8 cellular contexts compared by ENCODE assay signal in genomic region chr19:42323852-42324654, GRCh38. TPM values are rescaled to one million over a fixed set of nuclear protein-coding genes. Genes with fewer than 3 reads are reported as not detected.
DNase-seq lines count a peak whose midpoint lies in the region; ATAC-seq, FAIRE-seq and TF ChIP-seq lines count a peak whose summit lies in the region.

No MANE protein-coding gene starts in this region.

- CTCF ChIA-PET in endothelial cell of umbilical vein (lab: Charles Lee), result interaction anchor here (0.9 to 2.0 kb wide), 5 partner anchors 10 to 79 kb away, joined by 4 to 7 read pairs (median 5); no protein-coding TSS in a partner anchor

- DNase-seq in RPMI8226, result peak; percentile 35
- DNase-seq in endothelial cell of umbilical vein (ENCODE audit: low read depth, low spot score), result no peak
- no peak for DNase-seq in sigmoid colon
- no peak for DNase-seq in LoVo (ENCODE audit: low spot score)
- DNase-seq in lower leg skin (ENCODE audit: low spot score in 2 of 2), result no peak
- no peak for DNase-seq in SHP77 (lab: John Stamatoyannopoulos, UW)

- H3K27ac ChIP-seq in endothelial cell of umbilical vein (ENCODE audit: insufficient read depth, low read depth, low read length) (no peak overlapping the region), sigmoid colon (no peak overlapping the region)

- no peak for TF ChIP-seq POLR2A in endothelial cell of umbilical vein (IDR thresholded peaks at IDR 0.05; ENCODE audit: low read depth, low read length)
- TF ChIP-seq POLR2A in sigmoid colon (IDR thresholded peaks at IDR 0.05), result no peak
- TF ChIP-seq POLR2A in lower leg skin (IDR thresholded peaks at IDR 0.05), result no peak

- POLR2A ChIA-PET in endothelial cell of umbilical vein (lab: Charles Lee), result no interaction called here

- peak overlapping the region in 1 of 3 experiments; percentile 6 for H3K4me3 ChIP-seq in endothelial cell of umbilical vein (replicated peaks in 1 of 3; ENCODE audit: insufficient read depth in 1 of 3, low read depth in 1 of 3, low read length in 3 of 3)
- H3K4me3 ChIP-seq in sigmoid colon, result peak overlapping the region; percentile 0 to 94 (median 70)
- H3K4me3 ChIP-seq in lower leg skin (ENCODE audit: low read depth, poor library complexity, severe bottlenecking), result no peak overlapping the region

- H3K9ac ChIP-seq in endothelial cell of umbilical vein (replicated peaks; ENCODE audit: extremely low read depth, insufficient read depth, low read length), result no peak overlapping the region

- TF ChIP-seq EP300 in sigmoid colon (IDR thresholded peaks at IDR 0.05), result no peak

- H3K79me2 ChIP-seq in endothelial cell of umbilical vein (ENCODE audit: control insufficient read depth, insufficient read depth, low read length), result peaks cover 3% of the 10 kb centered on the region

- no peak overlapping the region for H3K4me2 ChIP-seq in endothelial cell of umbilical vein (ENCODE audit: insufficient read depth, low read length)

- TF ChIP-seq CTCF in GM12874 (IDR thresholded peaks at IDR 0.05; ENCODE audit: insufficient read depth, low read depth, low read length) (peak; percentile 36), endothelial cell of umbilical vein (IDR thresholded peaks at IDR 0.05; ENCODE audit: extremely low read depth in 1 of 2, insufficient read depth in 1 of 2, low read depth in 1 of 2, low read length in 2 of 2) (peak in 1 of 2 donors; percentile 10), sigmoid colon (IDR thresholded peaks at IDR 0.05) (no peak), lower leg skin (IDR thresholded peaks at IDR 0.05) (no peak)

- intact Hi-C loops in endothelial cell of umbilical vein (cut with micrococcal nuclease), result no loop called here
- intact Hi-C loops in sigmoid colon (cut with DNase I), result no loop called here
- intact Hi-C loops in lower leg skin (cut with DNase I; ENCODE audit: low total_unique reads), result no loop called here

- dilution Hi-C loops in endothelial cell of umbilical vein (cut with MboI; ENCODE audit: extremely low pct_ligation_motif_present, low sequenced_read_pairs), result no loop called here

- no peak for ATAC-seq in HG02938 (IDR thresholded peaks at IDR 0.05; ENCODE audit: unreplicated experiment)

- no TSS peak for BruUV-seq in endothelial cell of umbilical vein (replicated peaks; lab: Mats Ljungman, UMichigan)

- H3K9me1 ChIP-seq in endothelial cell of umbilical vein (replicated peaks; ENCODE audit: control insufficient read depth, extremely low read depth, insufficient read depth, low read length), result no peaks in the 10 kb centered on the region

- WGBS in sigmoid colon, 2 donors, result 4 to 6% methylated on average over 92 of the region's 92 CpGs
- WGBS in lower leg skin, 2 donors, result 9 to 15% methylated on average over 18 to 56 of the region's 92 CpGs

- H4K20me1 ChIP-seq in endothelial cell of umbilical vein (replicated peaks; ENCODE audit: control insufficient read depth, extremely low read depth, insufficient read depth, low read length), result no peaks in the 10 kb centered on the region

- no peaks in the 10 kb centered on the region for H3K36me3 ChIP-seq in endothelial cell of umbilical vein (ENCODE audit: control insufficient read depth in 2 of 2, extremely low read depth in 1 of 2, insufficient read depth in 2 of 2, low read length in 2 of 2)
- H3K36me3 ChIP-seq in sigmoid colon, result no peaks in the 10 kb centered on the region

- H3K4me1 ChIP-seq in endothelial cell of umbilical vein (ENCODE audit: control insufficient read depth, extremely low read depth, insufficient read depth, low read length) (peaks cover 8% of the 10 kb centered on the region), sigmoid colon (peaks cover 0 to 40% (median 37%) of the 10 kb centered on the region in 4 donors)

- no peak for FAIRE-seq in endothelial cell of umbilical vein (lab: Jason Lieb, UNC)

- H3K27me3 ChIP-seq in endothelial cell of umbilical vein (ENCODE audit: control insufficient read depth in 2 of 2, insufficient read depth in 2 of 2, low read length in 2 of 2), result peaks cover 19 to 27% of the 10 kb centered on the region in 2 experiments
- H3K27me3 ChIP-seq in sigmoid colon, result peaks cover 17 to 29% (median 18%) of the 10 kb centered on the region in 3 donors

- no peak overlapping the region for H2AFZ ChIP-seq in endothelial cell of umbilical vein (ENCODE audit: low read depth, low read length)

- H3K9me3 ChIP-seq in endothelial cell of umbilical vein (replicated peaks; ENCODE audit: control insufficient read depth, insufficient read depth, low read length) (no peaks in the 10 kb centered on the region), sigmoid colon (no peaks in the 10 kb centered on the region)

TF ChIP-seq in endothelial cell of umbilical vein, 7 proteins besides CTCF, POLR2A, EP300 and RAD21:
- no peak for TF ChIP-seq MAX (IDR thresholded peaks at IDR 0.05; ENCODE audit: insufficient read depth, insufficient read length)
- TF ChIP-seq EZH2 (IDR thresholded peaks at IDR 0.05; ENCODE audit: borderline replicate concordance, low read depth, low read length, severe bottlenecking), result peak; percentile 99

RNA-seq across cellular contexts. Expression of gene MEGF8, which starts 1.4 kb away (rescaled TPM):
- 34.3 and 39.6 TPM in 2 replicates for total RNA-seq in endothelial cell of umbilical vein
- polyA plus RNA-seq in endothelial cell of umbilical vein, result 20.6 and 25.2 TPM in 2 replicates
- 14.5 and 18.2 TPM in 2 replicates for polyA plus RNA-seq in endothelial cell of umbilical vein (2011; cell fraction: cytosol; rRNA removed)
- polyA plus RNA-seq in endothelial cell of umbilical vein (2011; cell fraction: nucleus; rRNA removed), result 21.2 and 22.3 TPM in 2 replicates
- 22.3 and 35.1 TPM in 2 replicates for polyA plus RNA-seq in endothelial cell of umbilical vein (2012)
- 27.7 and 28.4 TPM in 2 replicates for polyA minus RNA-seq in endothelial cell of umbilical vein
- 0.92 TPM for polyA minus RNA-seq in endothelial cell of umbilical vein (2011; cell fraction: cytosol; rRNA and poly(A)+ RNA removed)
- 13.8 and 24.7 TPM in 2 replicates for polyA minus RNA-seq in endothelial cell of umbilical vein (2011; cell fraction: nucleus; rRNA and poly(A)+ RNA removed)
- total RNA-seq in sigmoid colon, result 10 to 100 TPM in 2 of 4 donors, 1 to 10 TPM in 2; 5.4 to 21.6 (median 9.3) TPM
- 10 to 100 TPM in 1 of 3 donors, 1 to 10 TPM in 2; 1.8 to 13.9 (median 2.3) TPM for polyA plus RNA-seq in sigmoid colon
- 10 to 100 TPM in 3 of 4 donors, 1 to 10 TPM in 1; 6.1 to 14.1 (median 12.0) TPM for total RNA-seq in lower leg skin

RNA-seq across cellular contexts. Expression of gene TMEM145, which starts 10.9 kb away (rescaled TPM):
- total RNA-seq in endothelial cell of umbilical vein, result not detected in 2 replicates
- 0.24 TPM in 1 of 2 replicates, not detected in the other for polyA plus RNA-seq in endothelial cell of umbilical vein
- not detected in 2 replicates for polyA plus RNA-seq in endothelial cell of umbilical vein (2011; cell fraction: cytosol; rRNA removed)
- 0.38 TPM in 1 of 2 replicates, not detected in the other for polyA plus RNA-seq in endothelial cell of umbilical vein (2011; cell fraction: nucleus; rRNA removed)
- not detected in 2 replicates for polyA plus RNA-seq in endothelial cell of umbilical vein (2012)
- polyA minus RNA-seq in endothelial cell of umbilical vein, result 0.13 TPM in 1 of 2 replicates, not detected in the other
- not detected for polyA minus RNA-seq in endothelial cell of umbilical vein (2011; cell fraction: cytosol; rRNA and poly(A)+ RNA removed)
- not detected in 2 replicates for polyA minus RNA-seq in endothelial cell of umbilical vein (2011; cell fraction: nucleus; rRNA and poly(A)+ RNA removed)
- 1 to 10 TPM in 1 of 4 donors, under 1 TPM in 2, not detected in 1; 0.54 to 4.4 (median 0.71) TPM for total RNA-seq in sigmoid colon
- polyA plus RNA-seq in sigmoid colon, result under 1 TPM in 1 of 3 donors, not detected in 2; 0.58 TPM
- total RNA-seq in lower leg skin, result under 1 TPM in 1 of 4 donors, not detected in 3; 0.88 TPM

RNA-seq across cellular contexts. Expression of gene PAFAH1B3, which starts 21.6 kb away (rescaled TPM):
- total RNA-seq in endothelial cell of umbilical vein, result 41.4 and 47.6 TPM in 2 replicates
- polyA plus RNA-seq in endothelial cell of umbilical vein, result 95.0 and 115 TPM in 2 replicates
- 60.9 and 62.4 TPM in 2 replicates for polyA plus RNA-seq in endothelial cell of umbilical vein (2011; cell fraction: cytosol; rRNA removed)
- polyA plus RNA-seq in endothelial cell of umbilical vein (2011; cell fraction: nucleus; rRNA removed), result 37.0 and 38.1 TPM in 2 replicates
- polyA plus RNA-seq in endothelial cell of umbilical vein (2012), result 41.4 and 45.7 TPM in 2 replicates
- polyA minus RNA-seq in endothelial cell of umbilical vein, result 31.2 and 37.2 TPM in 2 replicates
- 15.9 TPM for polyA minus RNA-seq in endothelial cell of umbilical vein (2011; cell fraction: cytosol; rRNA and poly(A)+ RNA removed)
- polyA minus RNA-seq in endothelial cell of umbilical vein (2011; cell fraction: nucleus; rRNA and poly(A)+ RNA removed), result 5.5 and 10.9 TPM in 2 replicates
- total RNA-seq in sigmoid colon, result 1 to 10 TPM; 5.6 to 8.6 (median 6.0) TPM
- polyA plus RNA-seq in sigmoid colon, result 10 to 100 TPM; 27.0 to 44.3 (median 27.7) TPM
- total RNA-seq in lower leg skin, result 10 to 100 TPM in 3 of 4 donors, 1 to 10 TPM in 1; 4.3 to 18.4 (median 14.0) TPM

RNA-seq across cellular contexts. Expression of gene PRR19, which starts 22.1 kb away (rescaled TPM):
- 1.0 and 1.5 TPM in 2 replicates for total RNA-seq in endothelial cell of umbilical vein
- polyA plus RNA-seq in endothelial cell of umbilical vein, result 1.4 and 1.9 TPM in 2 replicates
- 0.98 and 1.0 TPM in 2 replicates for polyA plus RNA-seq in endothelial cell of umbilical vein (2011; cell fraction: cytosol; rRNA removed)
- polyA plus RNA-seq in endothelial cell of umbilical vein (2011; cell fraction: nucleus; rRNA removed), result 0.55 and 0.92 TPM in 2 replicates
- polyA plus RNA-seq in endothelial cell of umbilical vein (2012), result 1.1 and 1.3 TPM in 2 replicates
- 0.53 and 0.62 TPM in 2 replicates for polyA minus RNA-seq in endothelial cell of umbilical vein
- polyA minus RNA-seq in endothelial cell of umbilical vein (2011; cell fraction: cytosol; rRNA and poly(A)+ RNA removed), result not detected
- polyA minus RNA-seq in endothelial cell of umbilical vein (2011; cell fraction: nucleus; rRNA and poly(A)+ RNA removed), result 0.53 and 0.63 TPM in 2 replicates
- total RNA-seq in sigmoid colon, result not detected
- under 1 TPM in 2 of 3 donors, not detected in 1; 0.69 to 0.79 TPM for polyA plus RNA-seq in sigmoid colon
- under 1 TPM in 3 of 4 donors, not detected in 1; 0.23 to 0.30 (median 0.29) TPM for total RNA-seq in lower leg skin

RNA-seq across cellular contexts. Expression of gene CIC, which starts 55.0 kb away (rescaled TPM):
- 86.0 and 86.3 TPM in 2 replicates for total RNA-seq in endothelial cell of umbilical vein
- polyA plus RNA-seq in endothelial cell of umbilical vein, result 18.4 and 23.5 TPM in 2 replicates
- polyA plus RNA-seq in endothelial cell of umbilical vein (2011; cell fraction: cytosol; rRNA removed), result 15.8 and 26.9 TPM in 2 replicates
- 59.1 and 69.4 TPM in 2 replicates for polyA plus RNA-seq in endothelial cell of umbilical vein (2011; cell fraction: nucleus; rRNA removed)
- polyA plus RNA-seq in endothelial cell of umbilical vein (2012), result 28.9 and 43.8 TPM in 2 replicates
- polyA minus RNA-seq in endothelial cell of umbilical vein, result 9.1 and 9.7 TPM in 2 replicates
- 11.2 TPM for polyA minus RNA-seq in endothelial cell of umbilical vein (2011; cell fraction: cytosol; rRNA and poly(A)+ RNA removed)
- polyA minus RNA-seq in endothelial cell of umbilical vein (2011; cell fraction: nucleus; rRNA and poly(A)+ RNA removed), result 15.3 and 26.1 TPM in 2 replicates
- total RNA-seq in sigmoid colon, result 10 to 100 TPM; 16.0 to 31.3 (median 24.9) TPM
- polyA plus RNA-seq in sigmoid colon, result 10 to 100 TPM in 2 of 3 donors, 1 to 10 TPM in 1; 8.4 to 42.1 (median 17.3) TPM
- 10 to 100 TPM; 57.8 to 90.0 (median 59.0) TPM for total RNA-seq in lower leg skin
